In genomic region chr3:118945834-118946233, GRCh38 we compare ENCODE assay signal across 18 cellular contexts.
"Had no signal": no experiment of that assay in that cellular context is flagged by ENCODE, and none has a peak within 500 bp of the region (broad histone marks: within the 10 kb centered on the region; RNA-seq: fewer than 3 reads in every experiment).

No MANE protein-coding gene starts in this region.

- H3K4me1 Mint-ChIP-seq: stimulated activated naive B cell treated with anti-CD40 and anti-IgM and Interleukin-4, amounts not matched to agents 10 μg/mL and 1 μg/mL and 100 μg/mL, for 72 hours had no signal

- H3K27ac Mint-ChIP-seq: activated naive CD4-positive, alpha-beta T cell treated with anti-CD3 and anti-CD28 coated beads, Interleukin-2, amount 50 U/mL, for 24 hours; activated T-cell treated with anti-CD3 and anti-CD28 coated beads, Interleukin-2, amount 50 U/mL, for 72 hours; nephron; stimulated activated naive B cell treated with anti-CD40 and anti-IgM and Interleukin-4, amounts not matched to agents 10 μg/mL and 1 μg/mL and 100 μg/mL, for 72 hours had no signal

- H3K4me3 Mint-ChIP-seq: activated naive CD4-positive, alpha-beta T cell treated with anti-CD3 and anti-CD28 coated beads, Interleukin-2, amount 50 U/mL, for 24 hours; activated T-cell treated with anti-CD3 and anti-CD28 coated beads, Interleukin-2, amount 50 U/mL, for 72 hours; nephron; stimulated activated naive B cell treated with anti-CD40 and anti-IgM and Interleukin-4, amounts not matched to agents 10 μg/mL and 1 μg/mL and 100 μg/mL, for 72 hours had no signal

- H3K4me3 ChIP-seq: breast epithelium, gastrocnemius medialis, heart left ventricle, left lung had no signal

- H3K4me1 ChIP-seq: breast epithelium, left lung had no signal

- H3K27me3 ChIP-seq: breast epithelium, gastrocnemius medialis, heart left ventricle, left lung had no signal

- H3K36me3 ChIP-seq: breast epithelium, gastrocnemius medialis, heart left ventricle, left lung had no signal

- ATAC-seq: gastrocnemius medialis; heart left ventricle; left lung; stimulated activated naive B cell treated with anti-CD40 and anti-IgM and Interleukin-4, amounts not matched to agents 10 μg/mL and 1 μg/mL and 100 μg/mL, for 72 hours had no signal

- H3K9me3 ChIP-seq: breast epithelium, gastrocnemius medialis, heart left ventricle, left lung had no signal

- H3K27ac ChIP-seq: breast epithelium, gastrocnemius medialis, heart left ventricle, left lung had no signal

- DNase-seq: activated CD4-positive, CD25-positive, alpha-beta regulatory T cell treated with anti-CD3 and anti-CD28 coated beads, Interleukin-2, amount 50 U/mL, for 72 hours; activated gamma-delta T cell; activated T-cell treated with anti-CD3 and anti-CD28 coated beads, Interleukin-2, amount 50 U/mL, for 72 hours; cerebellar nuclear complex; cortex of kidney; effector CD4-positive, alpha-beta T cell; gastrocnemius medialis; heart left ventricle; kidney; left lung; midbrain; posterior cingulate gyrus; retina; stimulated activated naive B cell treated with anti-CD40 and anti-IgM and Interleukin-4, amounts not matched to agents 10 μg/mL and 1 μg/mL and 100 μg/mL, for 72 hours; T-helper 9 cell had no signal

- H3K27me3 Mint-ChIP-seq: activated naive CD4-positive, alpha-beta T cell treated with anti-CD3 and anti-CD28 coated beads, Interleukin-2, amount 50 U/mL, for 24 hours; stimulated activated naive B cell treated with anti-CD40 and anti-IgM and Interleukin-4, amounts not matched to agents 10 μg/mL and 1 μg/mL and 100 μg/mL, for 72 hours had no signal

- H3K9me3 Mint-ChIP-seq: activated naive CD4-positive, alpha-beta T cell treated with anti-CD3 and anti-CD28 coated beads, Interleukin-2, amount 50 U/mL, for 24 hours; activated T-cell treated with anti-CD3 and anti-CD28 coated beads, Interleukin-2, amount 50 U/mL, for 72 hours; nephron; stimulated activated naive B cell treated with anti-CD40 and anti-IgM and Interleukin-4, amounts not matched to agents 10 μg/mL and 1 μg/mL and 100 μg/mL, for 72 hours had no signal

- H3K36me3 Mint-ChIP-seq: activated naive CD4-positive, alpha-beta T cell treated with anti-CD3 and anti-CD28 coated beads, Interleukin-2, amount 50 U/mL, for 24 hours; stimulated activated naive B cell treated with anti-CD40 and anti-IgM and Interleukin-4, amounts not matched to agents 10 μg/mL and 1 μg/mL and 100 μg/mL, for 72 hours had no signal
